In genomic region chr10:133127291-133128125, GRCh38 we compare ENCODE assay signal across 1 cellular context.
TF ChIP-seq lines count a peak whose summit lies in the region.

No MANE protein-coding gene starts in this region.

TF ChIP-seq in K562, 482 proteins besides CTCF, POLR2A, EP300 and RAD21 (continued from another document):
- TF ChIP-seq ZNF407 (IDR thresholded peaks at IDR 0.05; ENCODE audit: low read depth) (peak; percentile 49; the same call in 1 of the 2 replicates), RREB1 (CRISPR knock-in tag; IDR thresholded peaks at IDR 0.05) (no peak), SMAD2 (IDR thresholded peaks at IDR 0.05; ENCODE audit: low read depth, low read length) (no peak)
